25 cellular contexts compared by ENCODE assay signal in genomic region chr1:11991969-11992676, GRCh38.
"Had no signal": no experiment of that assay in that cellular context is flagged by ENCODE, and none has a peak within 500 bp of the region (broad histone marks: within the 10 kb centered on the region; RNA-seq: fewer than 3 reads in every experiment).

No MANE protein-coding gene starts in this region.

- H3K4me1 Mint-ChIP-seq: activated naive CD4-positive, alpha-beta T cell treated with anti-CD3 and anti-CD28 coated beads, Interleukin-2, amount 10 ng/mL, durations not matched to agents 7 days and 5 days; neural crest cell had no signal

- ATAC-seq: activated naive CD8-positive, alpha-beta T cell treated with anti-CD3 and anti-CD28 coated beads, Interleukin-2, amount 50 U/mL, for 24 hours; left colon; sciatic nerve; SK-N-SH treated with all-trans-retinoic acid at 6 μM for 48 hours; stimulated activated memory B cell treated with anti-CD40 and anti-IgM and Interleukin-4, amounts not matched to agents 10 μg/mL and 1 μg/mL and 100 μg/mL, for 72 hours had no signal

- H3K27me3 Mint-ChIP-seq: activated naive CD4-positive, alpha-beta T cell treated with anti-CD3 and anti-CD28 coated beads, Interleukin-2, amount 10 ng/mL, durations not matched to agents 7 days and 5 days; activated naive CD8-positive, alpha-beta T cell treated with anti-CD3 and anti-CD28 coated beads, Interleukin-2, amount 50 U/mL, for 24 hours; progenitor cell of endocrine pancreas; stimulated activated memory B cell treated with anti-CD40 and anti-IgM and Interleukin-4, amounts not matched to agents 10 μg/mL and 1 μg/mL and 100 μg/mL, for 72 hours had no signal

- H3K4me3 Mint-ChIP-seq: activated naive CD4-positive, alpha-beta T cell treated with anti-CD3 and anti-CD28 coated beads, Interleukin-2, amount 10 ng/mL, durations not matched to agents 7 days and 5 days; activated naive CD8-positive, alpha-beta T cell treated with anti-CD3 and anti-CD28 coated beads, Interleukin-2, amount 50 U/mL, for 24 hours; neural crest cell; stimulated activated memory B cell treated with anti-CD40 and anti-IgM and Interleukin-4, amounts not matched to agents 10 μg/mL and 1 μg/mL and 100 μg/mL, for 72 hours had no signal

- DNase-seq: activated CD4-positive, alpha-beta T cell treated with anti-CD3 and anti-CD28 coated beads, Interleukin-2, amount 50 U/mL, for 1 hour; activated CD4-positive, CD25-positive, alpha-beta regulatory T cell; activated CD8-positive, alpha-beta memory T cell treated with anti-CD3 and anti-CD28 coated beads, Interleukin-2, amount 50 U/mL, for 4 hours; activated effector memory CD4-positive, alpha-beta T cell treated with Interleukin-2 at 50 U/mL for 16 hours; activated naive CD4-positive, alpha-beta T cell treated with anti-CD3 and anti-CD28 coated beads, Interleukin-2, amount 10 ng/mL, durations not matched to agents 7 days and 5 days; activated naive CD8-positive, alpha-beta T cell treated with anti-CD3 and anti-CD28 coated beads, Interleukin-2, amount 50 U/mL, for 24 hours; activated T-cell treated with anti-CD3 and anti-CD28 coated beads, Interleukin-2, amount 50 U/mL, for 48 hours; aorta; brain microvascular endothelial cell; left colon; spleen; stimulated activated CD4-positive, alpha-beta T cell treated with anti-CD3 and anti-CD28 coated beads, Interleukin-4, amount 100 ng/mL, for 4 hours; T-helper 1 cell; T-helper 9 cell; transverse colon had no signal

- H3K27ac Mint-ChIP-seq: activated naive CD8-positive, alpha-beta T cell treated with anti-CD3 and anti-CD28 coated beads, Interleukin-2, amount 50 U/mL, for 24 hours; stimulated activated memory B cell treated with anti-CD40 and anti-IgM and Interleukin-4, amounts not matched to agents 10 μg/mL and 1 μg/mL and 100 μg/mL, for 72 hours had no signal

- H3K9me3 Mint-ChIP-seq: activated naive CD4-positive, alpha-beta T cell treated with anti-CD3 and anti-CD28 coated beads, Interleukin-2, amount 10 ng/mL, durations not matched to agents 7 days and 5 days; activated naive CD8-positive, alpha-beta T cell treated with anti-CD3 and anti-CD28 coated beads, Interleukin-2, amount 50 U/mL, for 24 hours; neural crest cell; stimulated activated memory B cell treated with anti-CD40 and anti-IgM and Interleukin-4, amounts not matched to agents 10 μg/mL and 1 μg/mL and 100 μg/mL, for 72 hours had no signal

- H3K27me3 ChIP-seq: brain microvascular endothelial cell, hepatocyte, spleen, transverse colon, vagina had no signal

- H3K27ac ChIP-seq: brain microvascular endothelial cell, coronary artery, hepatocyte, spleen had no signal

- FAIRE-seq: endometrium, islet of Langerhans had no signal

- H2AFZ ChIP-seq: hepatocyte had no signal

- H3K9me3 ChIP-seq: spleen, transverse colon, vagina had no signal

- H3K4me2 ChIP-seq: hepatocyte had no signal

- H3K4me3 ChIP-seq: coronary artery, hepatocyte, spleen, transverse colon, vagina had no signal

- H3K4me1 ChIP-seq: transverse colon, vagina had no signal
